In genomic region chr19:4830768-4831265, GRCh38 we compare ENCODE assay signal across 8 cellular contexts. TPM values are rescaled to one million over a fixed set of nuclear protein-coding genes. Genes with fewer than 3 reads are reported as not detected.
DNase-seq lines count a peak whose midpoint lies in the region; ATAC-seq and TF ChIP-seq lines count a peak whose summit lies in the region.

No MANE protein-coding gene starts in this region.

- H3K36me3 ChIP-seq in mucosa of descending colon (ENCODE audit: low read depth), result no peaks in the 10 kb centered on the region

- H3K4me3 Mint-ChIP-seq in IgD-negative memory B cell, result peak overlapping the region; percentile 77 to 95 (median 92)
- peak overlapping the region; percentile 93 for H3K4me3 Mint-ChIP-seq in central memory CD8-positive, alpha-beta T cell

- no peaks in the 10 kb centered on the region for H3K9me3 ChIP-seq in mucosa of descending colon

- H3K4me1 ChIP-seq in mucosa of descending colon (ENCODE audit: low read depth), result peaks cover 19% of the 10 kb centered on the region

- H3K27ac Mint-ChIP-seq in IgD-negative memory B cell, result peak overlapping the region; percentile 76 to 94 (median 88)
- peak overlapping the region; percentile 95 for H3K27ac Mint-ChIP-seq in central memory CD8-positive, alpha-beta T cell (ENCODE audit: low read depth)

- H3K27ac ChIP-seq in 22Rv1, result peak overlapping the region; percentile 63

- no peak for ATAC-seq in central memory CD8-positive, alpha-beta T cell (replicated peaks; ENCODE audit: extremely low read depth, poor library complexity, severe bottlenecking)
- ATAC-seq in mucosa of descending colon, result peak; percentile 29
- ATAC-seq in HG03097 (IDR thresholded peaks at IDR 0.05; ENCODE audit: low FRiP score, unreplicated experiment), result no peak

- peaks cover 11 to 23% (median 19%) of the 10 kb centered on the region in 3 donors for H3K4me1 Mint-ChIP-seq in IgD-negative memory B cell
- peaks cover 23% of the 10 kb centered on the region for H3K4me1 Mint-ChIP-seq in central memory CD8-positive, alpha-beta T cell

- intact Hi-C loops in mucosa of descending colon (cut with DNase I, micrococcal nuclease), result no loop called here

- no peaks in the 10 kb centered on the region for H3K9me3 Mint-ChIP-seq in IgD-negative memory B cell
- no peaks in the 10 kb centered on the region for H3K9me3 Mint-ChIP-seq in central memory CD8-positive, alpha-beta T cell

- peak overlapping the region; percentile 90 for H3K4me3 ChIP-seq in mucosa of descending colon

- no peak for TF ChIP-seq CTCF in 22Rv1 (IDR thresholded peaks at IDR 0.05)
- no peak for TF ChIP-seq CTCF in mucosa of descending colon (IDR thresholded peaks at IDR 0.05)

- H3K27me3 Mint-ChIP-seq in IgD-negative memory B cell, result no peaks in the 10 kb centered on the region
- H3K27me3 Mint-ChIP-seq in central memory CD8-positive, alpha-beta T cell, result no peaks in the 10 kb centered on the region

- no peak for DNase-seq in central memory CD8-positive, alpha-beta T cell (ENCODE audit: low spot score in 2 of 2)
- peak in 1 of 3 donors; percentile 51 for DNase-seq in mucosa of descending colon
- DNase-seq in HuH-7 (ENCODE audit: low spot score), result no peak
- DNase-seq in NCI-H2196 (lab: John Stamatoyannopoulos, UW; ENCODE audit: unreplicated experiment), result no peak
- DNase-seq in NCI-H1694 (lab: John Stamatoyannopoulos, UW), result no peak

- peaks cover 2% of the 10 kb centered on the region for H3K36me3 Mint-ChIP-seq in IgD-negative memory B cell
- H3K36me3 Mint-ChIP-seq in central memory CD8-positive, alpha-beta T cell (ENCODE audit: insufficient read depth), result peaks cover 11% of the 10 kb centered on the region

RNA-seq across cellular contexts. Expression of gene TICAM1, which starts 0.7 kb away (rescaled TPM):
- 23.3 TPM for polyA plus RNA-seq in IgD-negative memory B cell
- 10 to 100 TPM; 24.1 to 37.4 (median 26.4) TPM for total RNA-seq in mucosa of descending colon

RNA-seq across cellular contexts. Expression of gene PLIN3, which starts 36.6 kb away (rescaled TPM):
- polyA plus RNA-seq in IgD-negative memory B cell, result 52.1 TPM
- 100 to 1,000 TPM in 2 of 3 donors, 10 to 100 TPM in 1; 77.3 to 125 (median 108) TPM for total RNA-seq in mucosa of descending colon

RNA-seq across cellular contexts. Expression of gene FEM1A, which starts 39.3 kb away (rescaled TPM):
- 4.1 TPM for polyA plus RNA-seq in IgD-negative memory B cell
- 10 to 100 TPM; 10.5 to 15.2 (median 11.4) TPM for total RNA-seq in mucosa of descending colon
